Comparison of ENCODE assay signal across 2 cellular contexts in the genomic region with DNA sequence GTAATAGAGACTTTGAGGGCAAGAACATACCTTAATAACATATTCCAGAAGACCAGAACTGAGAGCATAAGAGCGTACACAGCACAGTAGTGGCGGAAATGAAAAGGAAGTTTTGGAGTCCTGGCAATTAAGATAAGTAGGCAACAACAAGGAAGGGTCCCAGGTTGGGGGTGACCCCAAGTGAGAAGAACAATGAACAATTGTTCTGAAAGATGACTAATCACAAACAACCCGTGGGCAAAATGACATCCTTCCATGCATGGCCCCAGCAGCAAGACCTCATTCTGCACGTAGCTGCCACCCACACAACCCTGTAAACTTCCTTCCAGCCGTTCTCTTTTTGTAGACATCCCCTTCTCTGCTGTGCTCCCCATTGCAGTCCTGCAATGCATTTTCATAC.
TF ChIP-seq lines count a peak whose summit lies in the region.

No MANE protein-coding gene starts in this region.

TF ChIP-seq in liver, 16 proteins besides CTCF, POLR2A, EP300 and RAD21 (continued from another document):
- no peak for TF ChIP-seq FOXA2 (IDR thresholded peaks at IDR 0.05)
- TF ChIP-seq, protein P1, sequence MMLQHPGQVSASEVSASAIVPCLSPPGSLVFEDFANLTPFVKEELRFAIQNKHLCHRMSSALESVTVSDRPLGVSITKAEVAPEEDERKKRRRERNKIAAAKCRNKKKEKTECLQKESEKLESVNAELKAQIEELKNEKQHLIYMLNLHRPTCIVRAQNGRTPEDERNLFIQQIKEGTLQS (IDR thresholded peaks at IDR 0.05) = no peak

TF ChIP-seq in HepG2, 621 proteins besides CTCF, POLR2A, EP300 and RAD21 (continued from another document):
- TF ChIP-seq, protein P2, sequence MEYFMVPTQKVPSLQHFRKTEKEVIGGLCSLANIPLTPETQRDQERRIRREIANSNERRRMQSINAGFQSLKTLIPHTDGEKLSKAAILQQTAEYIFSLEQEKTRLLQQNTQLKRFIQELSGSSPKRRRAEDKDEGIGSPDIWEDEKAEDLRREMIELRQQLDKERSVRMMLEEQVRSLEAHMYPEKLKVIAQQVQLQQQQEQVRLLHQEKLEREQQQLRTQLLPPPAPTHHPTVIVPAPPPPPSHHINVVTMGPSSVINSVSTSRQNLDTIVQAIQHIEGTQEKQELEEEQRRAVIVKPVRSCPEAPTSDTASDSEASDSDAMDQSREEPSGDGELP (IDR thresholded peaks at IDR 0.05; ENCODE audit: borderline replicate concordance, low read depth) = no peak
- TF ChIP-seq PCBP2 (optimal IDR thresholded peaks at IDR 0.05; ENCODE audit: low read depth, low read length, poor library complexity, severe bottlenecking) (no peak), NFE2 (CRISPR knock-in tag; IDR thresholded peaks at IDR 0.05) (no peak), ZNF710 (CRISPR knock-in tag; IDR thresholded peaks at IDR 0.05; ENCODE audit: borderline replicate concordance) (no peak), AHDC1 (CRISPR knock-in tag; IDR thresholded peaks at IDR 0.05; ENCODE audit: borderline replicate concordance) (no peak), RNF2 (conservative IDR thresholded peaks at IDR 0.05; ENCODE audit: low read depth) (no peak), KMT2B (CRISPR knock-in tag; IDR thresholded peaks at IDR 0.05) (no peak), ARHGAP35 (CRISPR knock-in tag; IDR thresholded peaks at IDR 0.05; ENCODE audit: borderline replicate concordance) (no peak), IRF9 (CRISPR knock-in tag; IDR thresholded peaks at IDR 0.05; ENCODE audit: borderline replicate concordance) (no peak), ZNF101 (CRISPR knock-in tag; IDR thresholded peaks at IDR 0.05; ENCODE audit: borderline replicate concordance, low read depth) (no peak)
